ENCODE assay signal across 8 cellular contexts in the genomic region with DNA sequence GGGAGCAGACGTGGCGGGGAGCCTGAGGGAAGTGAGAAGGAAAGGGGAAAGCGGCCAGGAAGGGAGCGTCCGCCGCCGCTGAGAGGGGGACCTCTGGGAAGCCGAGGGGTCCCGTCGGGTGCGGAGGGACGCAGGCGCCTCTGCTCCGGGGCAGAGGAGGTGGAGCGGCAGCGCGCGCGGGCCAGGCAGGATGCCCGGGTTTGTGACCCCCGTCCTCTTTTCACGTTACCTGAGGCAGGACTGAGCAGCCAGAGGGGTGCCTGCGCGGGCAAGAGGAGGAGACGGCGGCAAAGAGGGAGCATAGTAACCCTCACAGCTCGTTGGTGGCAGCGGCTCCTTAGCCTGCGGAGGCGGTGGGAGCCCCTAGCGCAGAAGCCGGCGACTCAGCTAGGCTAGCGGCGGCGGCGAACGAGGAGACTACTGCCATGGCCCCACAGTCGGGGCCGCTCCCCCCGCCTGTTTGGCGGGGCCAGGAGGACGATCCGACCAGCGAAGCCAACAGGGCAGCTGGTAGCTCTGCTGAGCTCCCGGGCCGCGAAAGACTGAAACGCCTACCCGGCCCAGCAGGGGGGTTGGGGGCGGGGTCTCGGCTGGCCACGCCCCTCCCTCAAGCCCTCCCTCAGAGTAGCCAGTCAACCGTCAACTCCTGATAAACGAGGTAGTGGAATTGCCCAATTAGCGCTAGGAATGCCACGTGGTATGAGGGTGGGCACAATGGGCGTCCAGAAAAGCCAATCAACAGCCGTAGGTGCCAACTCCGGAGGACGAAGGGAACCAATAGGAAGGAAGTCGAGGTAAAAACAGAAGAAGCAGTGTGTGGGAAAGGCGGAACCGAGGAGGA. TPM values are rescaled to one million over a fixed set of nuclear protein-coding genes. Genes with fewer than 3 reads are reported as not detected.
DNase-seq lines count a peak whose midpoint lies in the region; ATAC-seq, FAIRE-seq and TF ChIP-seq lines count a peak whose summit lies in the region.

A gene with protein sequence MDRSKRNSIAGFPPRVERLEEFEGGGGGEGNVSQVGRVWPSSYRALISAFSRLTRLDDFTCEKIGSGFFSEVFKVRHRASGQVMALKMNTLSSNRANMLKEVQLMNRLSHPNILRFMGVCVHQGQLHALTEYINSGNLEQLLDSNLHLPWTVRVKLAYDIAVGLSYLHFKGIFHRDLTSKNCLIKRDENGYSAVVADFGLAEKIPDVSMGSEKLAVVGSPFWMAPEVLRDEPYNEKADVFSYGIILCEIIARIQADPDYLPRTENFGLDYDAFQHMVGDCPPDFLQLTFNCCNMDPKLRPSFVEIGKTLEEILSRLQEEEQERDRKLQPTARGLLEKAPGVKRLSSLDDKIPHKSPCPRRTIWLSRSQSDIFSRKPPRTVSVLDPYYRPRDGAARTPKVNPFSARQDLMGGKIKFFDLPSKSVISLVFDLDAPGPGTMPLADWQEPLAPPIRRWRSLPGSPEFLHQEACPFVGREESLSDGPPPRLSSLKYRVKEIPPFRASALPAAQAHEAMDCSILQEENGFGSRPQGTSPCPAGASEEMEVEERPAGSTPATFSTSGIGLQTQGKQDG (minus strand): TSS at position 541 of the 841 bp plus-strand sequence. CDS start 33,378 bp downstream, outside the sequence.

- peak; percentile 96 for FAIRE-seq in small intestine (lab: Jason Lieb, UNC)

- DNase-seq in AG08396 (ENCODE audit: low spot score) = peak; percentile 97
- DNase-seq in NCI-H2171 treated with DMSO at 0.1 percent for 48 hours (lab: John Stamatoyannopoulos, UW) = peak; percentile 100
- peak; percentile 100 for DNase-seq in cardiac fibroblast (ENCODE audit: low read depth in 2 of 2)
- peak; percentile 98 for DNase-seq in iPS-NIHi7 (ENCODE audit: extremely low spot score)
- peak; percentile 100 for DNase-seq in small intestine

- peak within 1 kb of the TSS; percentile 85 to 97 for H3K4me3 ChIP-seq in cardiac fibroblast (replicated peaks in 1 of 2; ENCODE audit: low read depth in 2 of 2, low read length in 2 of 2)
- peak within 1 kb of the TSS; percentile 77 to 94 for H3K4me3 ChIP-seq in small intestine (ENCODE audit: low read depth in 1 of 2, low read length in 2 of 2)

- no peaks in the 10 kb centered on the region for H3K27me3 ChIP-seq in small intestine (ENCODE audit: control insufficient read depth in 2 of 2, insufficient read depth in 2 of 2, low read length in 2 of 2)

- no peaks in the 10 kb centered on the region for H3K36me3 ChIP-seq in small intestine (ENCODE audit: control insufficient read depth in 2 of 2, insufficient read depth in 2 of 2, low read length in 2 of 2)

- peak within 1 kb of the TSS; percentile 85 for H3K27ac ChIP-seq in VCaP
- H3K27ac ChIP-seq in small intestine (ENCODE audit: low read depth in 1 of 2, low read length in 1 of 2) = peak within 1 kb of the TSS; percentile 76 to 78

- WGBS in small intestine, 3 donors = 0% methylated on average over 51 to 64 of the region's 64 CpGs

- peak; percentile 88 for ATAC-seq in GM18907 (IDR thresholded peaks at IDR 0.05; ENCODE audit: unreplicated experiment)
- ATAC-seq in HG03135 (IDR thresholded peaks at IDR 0.05; ENCODE audit: unreplicated experiment) = peak; percentile 85

- TF ChIP-seq CTCF in VCaP (conservative IDR thresholded peaks at IDR 0.05) (no peak), cardiac fibroblast (IDR thresholded peaks at IDR 0.05; ENCODE audit: low read depth, low read length) (peak; percentile 11)

- no peaks in the 10 kb centered on the region for H3K9me3 ChIP-seq in small intestine (ENCODE audit: control insufficient read depth, low read depth)

- peaks cover 0 to 2% of the 10 kb centered on the region in 2 donors for H3K4me1 ChIP-seq in small intestine (ENCODE audit: control insufficient read depth in 2 of 2, insufficient read depth in 1 of 2, low read depth in 1 of 2, low read length in 1 of 2)

RNA-seq across cellular contexts. Expression of the gene that starts here (rescaled TPM):
- polyA plus RNA-seq in small intestine = 10 to 100 TPM in 2 of 3 donors, 1 to 10 TPM in 1; 5.5 to 22.1 (median 12.7) TPM

Comparison
In these comparisons a context has a peak if more than half of its experiments do, and no peak if none do; other contexts are left out.
1. Peak in every context shown above with its lines: DNase-seq, ATAC-seq, H3K4me3 ChIP-seq and H3K27ac ChIP-seq.